Comparison of ENCODE assay signal across 9 cellular contexts in genomic region chr2:70946832-70947442, GRCh38. TPM values are rescaled to one million over a fixed set of nuclear protein-coding genes. Genes with fewer than 3 reads are reported as not detected.
DNase-seq lines count a peak whose midpoint lies in the region; ATAC-seq and TF ChIP-seq lines count a peak whose summit lies in the region.
"Had no signal": no experiment of that assay in that cellular context is flagged by ENCODE, and none has a peak within 500 bp of the region (broad histone marks: within the 10 kb centered on the region; RNA-seq: fewer than 3 reads in every experiment).

No MANE protein-coding gene starts in this region.

- DNase-seq in DMS 273 (lab: John Stamatoyannopoulos, UW; ENCODE audit: unreplicated experiment), result peak; percentile 85
- DNase-seq in Jurkat, Clone E6-1 (ENCODE audit: low read depth, low spot score), result peak; percentile 70
- DNase-seq in Panc1 (ENCODE audit: low read depth, low spot score), result peak; percentile 56
- DNase-seq in activated naive CD4-positive, alpha-beta T cell treated with Interleukin-2 at 50 U/mL for 16 hours, result peak; percentile 45
- DNase-seq in glutamatergic neuron, result peak; percentile 72
- peak in 1 of 2 donors; percentile 46 for DNase-seq in psoas muscle
- DNase-seq in NCI-H226, result no peak

- no peaks in the 10 kb centered on the region for H3K27me3 ChIP-seq in Panc1 (ENCODE audit: control insufficient read depth, insufficient read depth, low read length)
- no peaks in the 10 kb centered on the region for H3K27me3 ChIP-seq in psoas muscle (ENCODE audit: insufficient read depth in 3 of 3, low read length in 2 of 3)

- CTCF ChIA-PET in Panc1 (lab: Charles Lee), result interaction anchor here (0.6 to 1.5 kb wide), 3 partner anchors 75 to 96 kb away, joined by 3 to 9 read pairs (median 4); no protein-coding TSS in a partner anchor

- peaks cover 14% of the 10 kb centered on the region for H3K27me3 Mint-ChIP-seq in glutamatergic neuron (ENCODE audit: unreplicated experiment)

- H3K27ac Mint-ChIP-seq in glutamatergic neuron (ENCODE audit: unreplicated experiment), result no peak overlapping the region
- H3K27ac Mint-ChIP-seq: T-helper 1 cell treated with Interleukin-12 subunit alpha and Interleukin-12 subunit beta and Interleukin-4 antibody, amounts not matched to agents 30 μg/mL and 1 μg/mL, for 36 hours had no signal

- WGBS in psoas muscle, 3 donors, result 24 to 25% (median 25%) methylated on average over 8 of the region's 8 CpGs

- no peaks in the 10 kb centered on the region for H3K4me1 Mint-ChIP-seq in glutamatergic neuron (ENCODE audit: low read depth, unreplicated experiment)

- H3K9me3 ChIP-seq in Panc1 (ENCODE audit: control insufficient read depth, insufficient read depth, low read depth, low read length), result no peaks in the 10 kb centered on the region
- no peaks in the 10 kb centered on the region for H3K9me3 ChIP-seq in psoas muscle

- in situ Hi-C loops in Panc1 (cut with HindIII; ENCODE audit: low pct_unique_long_range_greater_than_20kb, low sequenced_read_pairs), result no loop called here

- peak overlapping the region; percentile 72 for H3K4me3 ChIP-seq in Jurkat, Clone E6-1 (ENCODE audit: low read length)
- H3K4me3 ChIP-seq in Panc1 (ENCODE audit: low read depth in 2 of 2, low read length in 2 of 2), result no peak overlapping the region
- H3K4me3 ChIP-seq in psoas muscle, result no peak overlapping the region

- no peaks in the 10 kb centered on the region for H3K36me3 Mint-ChIP-seq in glutamatergic neuron (ENCODE audit: unreplicated experiment)

- H3K4me1 ChIP-seq in Panc1 (ENCODE audit: control insufficient read depth, insufficient read depth, low read length) (no peaks in the 10 kb centered on the region; the same call in 1 of the 2 replicates), psoas muscle (peaks cover 3% of the 10 kb centered on the region)

- no peak overlapping the region for H3K27ac ChIP-seq in Panc1 (ENCODE audit: low read length)
- no peak overlapping the region for H3K27ac ChIP-seq in psoas muscle

- POLR2A ChIA-PET in Panc1 (lab: Charles Lee), result no interaction called here

- ATAC-seq in Panc1, result no peak
- ATAC-seq in psoas muscle, result peak in 3 of 4 donors; percentile 45 to 59 (median 47)
- ATAC-seq in HG03565 (IDR thresholded peaks at IDR 0.05; ENCODE audit: unreplicated experiment), result no peak

- BruUV-seq in Panc1 (replicated peaks; lab: Mats Ljungman, UMichigan), result no TSS peak

- intact Hi-C loops in Panc1 (cut with micrococcal nuclease; ENCODE audit: unreplicated experiment), result loop anchor here (2.0 kb wide), 1 partner anchor 84 kb away; no protein-coding TSS in a partner anchor
- intact Hi-C loops in psoas muscle (cut with DNase I), result loop anchor here (2.0 to 5.0 kb wide), 3 partner anchors 76 to 155 kb away; partner anchors contain the start of gene FIGLA (in 1 of the 2)

- no peaks in the 10 kb centered on the region for H3K9me3 Mint-ChIP-seq in glutamatergic neuron (ENCODE audit: unreplicated experiment)
- H3K9me3 Mint-ChIP-seq: T-helper 1 cell treated with Interleukin-12 subunit alpha and Interleukin-12 subunit beta and Interleukin-4 antibody, amounts not matched to agents 30 μg/mL and 1 μg/mL, for 36 hours had no signal

- TF ChIP-seq CTCF in Panc1 (IDR thresholded peaks at IDR 0.05), result peak; percentile 91
- TF ChIP-seq CTCF in glutamatergic neuron (IDR thresholded peaks at IDR 0.05; ENCODE audit: partially characterized antibody, unreplicated experiment), result peak; percentile 85
- peak; percentile 69 for TF ChIP-seq CTCF in psoas muscle (IDR thresholded peaks at IDR 0.05)

- no peaks in the 10 kb centered on the region for H3K36me3 ChIP-seq in Panc1 (ENCODE audit: control insufficient read depth, insufficient read depth, low read length)
- no peaks in the 10 kb centered on the region for H3K36me3 ChIP-seq in psoas muscle (ENCODE audit: insufficient read depth in 1 of 2, low read depth in 1 of 2)

- no peak overlapping the region for H3K4me3 Mint-ChIP-seq in glutamatergic neuron (ENCODE audit: unreplicated experiment)
- H3K4me3 Mint-ChIP-seq: T-helper 1 cell treated with Interleukin-12 subunit alpha and Interleukin-12 subunit beta and Interleukin-4 antibody, amounts not matched to agents 30 μg/mL and 1 μg/mL, for 36 hours had no signal

RNA-seq across cellular contexts. Expression of gene ATP6V1B1, which starts 11.2 kb away (rescaled TPM):
- polyA plus RNA-seq in Jurkat, Clone E6-1 (2012; ENCODE audit: insufficient read depth, insufficient read length), result not detected
- 0.18 TPM for total RNA-seq in Panc1 (2021; ENCODE audit: unreplicated experiment)
- not detected for polyA plus RNA-seq in Panc1 (2012; ENCODE audit: insufficient read length)
- total RNA-seq in glutamatergic neuron (ENCODE audit: unreplicated experiment), result not detected
- total RNA-seq in psoas muscle, result under 1 TPM in 2 of 4 donors, not detected in 2; 0.22 to 0.53 TPM
- under 1 TPM; 0.10 to 0.70 (median 0.38) TPM for polyA plus RNA-seq in psoas muscle

RNA-seq across cellular contexts. Expression of gene ANKRD53, which starts 31.5 kb away (rescaled TPM):
- polyA plus RNA-seq in Jurkat, Clone E6-1 (2012; ENCODE audit: insufficient read depth, insufficient read length), result not detected
- not detected for total RNA-seq in Panc1 (2021; ENCODE audit: unreplicated experiment)
- polyA plus RNA-seq in Panc1 (2012; ENCODE audit: insufficient read length), result 0.13 TPM
- total RNA-seq in glutamatergic neuron (ENCODE audit: unreplicated experiment), result 11.7 TPM
- under 1 TPM; 0.15 to 0.69 (median 0.49) TPM for total RNA-seq in psoas muscle
- under 1 TPM; 0.27 to 0.77 (median 0.36) TPM for polyA plus RNA-seq in psoas muscle

RNA-seq across cellular contexts. Expression of gene VAX2, which starts 46.6 kb away (rescaled TPM):
- not detected for polyA plus RNA-seq in Jurkat, Clone E6-1 (2012; ENCODE audit: insufficient read depth, insufficient read length)
- total RNA-seq in Panc1 (2021; ENCODE audit: unreplicated experiment) (1.0 TPM), glutamatergic neuron (ENCODE audit: unreplicated experiment) (3.6 TPM), psoas muscle (1 to 10 TPM in 2 of 4 donors, under 1 TPM in 2; 0.66 to 1.2 (median 0.96) TPM)
- polyA plus RNA-seq in Panc1 (2012; ENCODE audit: insufficient read length), result 2.4 TPM
- polyA plus RNA-seq in psoas muscle, result under 1 TPM; 0.30 to 0.97 (median 0.48) TPM

RNA-seq across cellular contexts. Expression of gene TEX261, which starts 47.7 kb away (rescaled TPM):
- 52.0 TPM for polyA plus RNA-seq in Jurkat, Clone E6-1 (2012; ENCODE audit: insufficient read depth, insufficient read length)
- 64.9 TPM for total RNA-seq in Panc1 (2021; ENCODE audit: unreplicated experiment)
- 49.4 TPM for polyA plus RNA-seq in Panc1 (2012; ENCODE audit: insufficient read length)
- 43.0 TPM for total RNA-seq in glutamatergic neuron (ENCODE audit: unreplicated experiment)
- total RNA-seq in psoas muscle, result 10 to 100 TPM; 46.7 to 70.7 (median 54.7) TPM
- polyA plus RNA-seq in psoas muscle, result 10 to 100 TPM; 31.9 to 70.5 (median 34.2) TPM

Comparison
In these comparisons a context has a peak if more than half of its experiments do, and no peak if none do; other contexts are left out.
1. ATAC-seq: peak in psoas muscle (3 of 4); none in Panc1 (single experiment) and HG03565 (single experiment).
2. Peak in every context shown above with its lines, with median percentiles within 50 percentile points of each other: CTCF ChIP-seq.